Comparison of ENCODE assay signal across 8 cellular contexts in the genomic region with DNA sequence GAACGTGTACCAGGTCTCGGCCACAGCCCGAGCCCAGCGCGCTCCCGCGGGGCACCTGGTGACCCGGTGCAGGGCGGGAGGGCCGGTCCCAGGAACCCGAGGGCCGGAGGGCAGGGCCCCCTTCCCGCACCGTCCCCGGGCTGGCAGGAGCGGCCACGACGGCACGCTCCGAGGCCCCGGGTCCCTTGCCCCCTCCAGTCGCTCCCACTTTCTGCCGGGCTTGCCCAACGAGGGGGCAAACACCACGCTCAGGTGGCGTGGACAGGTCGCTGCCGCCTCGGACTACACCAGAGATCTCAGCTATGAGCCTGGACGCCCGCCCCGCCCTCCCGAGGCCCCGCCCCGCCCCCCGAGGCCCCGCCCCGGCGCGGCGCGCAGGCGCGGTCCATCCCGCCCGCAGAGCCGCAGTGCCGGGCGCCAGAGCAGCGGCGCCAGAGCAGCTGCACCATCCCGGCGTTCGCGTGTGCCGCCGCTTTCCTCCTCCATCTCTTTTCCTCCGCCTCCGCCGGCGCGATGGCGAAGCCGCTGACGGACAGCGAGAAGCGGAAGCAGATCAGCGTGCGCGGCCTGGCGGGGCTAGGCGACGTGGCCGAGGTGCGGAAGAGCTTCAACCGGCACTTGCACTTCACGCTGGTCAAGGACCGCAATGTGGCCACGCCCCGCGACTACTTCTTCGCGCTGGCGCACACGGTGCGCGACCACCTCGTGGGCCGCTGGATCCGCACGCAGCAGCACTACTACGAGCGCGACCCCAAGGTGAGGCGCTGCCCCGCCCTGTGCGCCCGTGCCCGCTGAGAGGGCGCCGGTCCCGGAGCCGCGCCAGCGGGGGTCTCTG.
A peak's percentile ranks its signal among the peaks of the same experiment; 100 is the strongest.
DNase-seq lines count a peak whose midpoint lies in the region; ATAC-seq lines count a peak whose summit lies in the region.

A gene (plus strand): TSS at position 420 of the 835 bp plus-strand sequence. CDS start 94 bp downstream, at position 514.

- ATAC-seq in GM18907 (IDR thresholded peaks at IDR 0.05; ENCODE audit: unreplicated experiment) (peak; percentile 64), HG03135 (IDR thresholded peaks at IDR 0.05; ENCODE audit: unreplicated experiment) (peak; percentile 60)

- peak within 1 kb of the TSS; percentile 86 for H3K27ac ChIP-seq in caudate nucleus (ENCODE audit: low read depth, low read length)

- DNase-seq in AG08396 (ENCODE audit: low spot score): peak; percentile 99
- DNase-seq in NCI-H345 (lab: John Stamatoyannopoulos, UW): peak; percentile 84
- DNase-seq in activated CD4-positive, CD25-positive, alpha-beta regulatory T cell treated with anti-CD3 and anti-CD28 coated beads, Interleukin-2, amount 50 U/mL, for 16 hours (ENCODE audit: low read depth, low spot score): peak; percentile 44
- DNase-seq in caudate nucleus (lab: John Stamatoyannopoulos, UW): peak in 60 of 61 donors; percentile 27 to 88 (median 72)
- DNase-seq in iris pigment epithelial cell (ENCODE audit: low read depth): peak; percentile 83
- peak; percentile 57 for DNase-seq in stimulated activated CD4-positive, alpha-beta T cell treated with anti-CD3 and anti-CD28 coated beads, Interleukin-12 subunit alpha, Interleukin-12 subunit beta, amount 100 ng/mL, for 24 hours (ENCODE audit: low read depth in 2 of 2)

Comparison
In these comparisons a context has a peak if more than half of its experiments do, and no peak if none do; other contexts are left out.
1. Peak in every context shown above with its lines: DNase-seq, ATAC-seq and H3K27ac ChIP-seq.
2. DNase-seq: peak in every context shown above with its lines; median percentile 99 in AG08396; 84 in NCI-H345; 83 in iris pigment epithelial cell; 72 in caudate nucleus; 57 in stimulated activated CD4-positive, alpha-beta T cell treated with anti-CD3 and anti-CD28 coated beads, Interleukin-12 subunit alpha, Interleukin-12 subunit beta, amount 100 ng/mL, for 24 hours; 44 in activated CD4-positive, CD25-positive, alpha-beta regulatory T cell treated with anti-CD3 and anti-CD28 coated beads, Interleukin-2, amount 50 U/mL, for 16 hours.